Comparison of ENCODE assay signal across 1 cellular context in the genomic region with DNA sequence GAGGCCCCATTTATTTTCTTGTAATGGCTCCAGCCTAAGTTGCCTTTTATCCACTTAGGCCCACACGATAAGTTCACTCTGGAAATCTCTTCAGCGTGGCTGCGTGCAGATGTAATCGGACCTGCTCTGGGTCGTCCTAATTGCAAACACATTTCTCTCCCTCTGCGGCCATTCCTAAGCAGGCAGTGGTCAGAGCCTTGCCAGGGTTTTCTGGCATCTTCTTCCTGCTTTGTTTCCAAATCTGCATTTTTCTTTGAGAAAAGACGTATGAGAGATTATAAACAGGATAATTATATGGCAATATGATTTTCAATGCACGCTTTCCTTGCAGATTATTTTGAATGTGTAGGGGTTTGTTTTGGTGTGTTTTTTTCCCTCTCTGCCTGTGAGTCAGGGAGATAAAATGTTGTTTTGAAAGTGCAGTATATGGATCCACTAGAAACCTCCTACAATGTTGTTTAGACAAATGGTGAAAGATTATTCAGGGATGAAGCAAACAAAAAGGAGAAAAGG.
TF ChIP-seq lines count a peak whose summit lies in the region.

No MANE protein-coding gene starts in this region.

TF ChIP-seq in GM23338, 12 proteins besides CTCF, POLR2A, EP300 and RAD21 (continued from another document):
- TF ChIP-seq, protein P1, sequence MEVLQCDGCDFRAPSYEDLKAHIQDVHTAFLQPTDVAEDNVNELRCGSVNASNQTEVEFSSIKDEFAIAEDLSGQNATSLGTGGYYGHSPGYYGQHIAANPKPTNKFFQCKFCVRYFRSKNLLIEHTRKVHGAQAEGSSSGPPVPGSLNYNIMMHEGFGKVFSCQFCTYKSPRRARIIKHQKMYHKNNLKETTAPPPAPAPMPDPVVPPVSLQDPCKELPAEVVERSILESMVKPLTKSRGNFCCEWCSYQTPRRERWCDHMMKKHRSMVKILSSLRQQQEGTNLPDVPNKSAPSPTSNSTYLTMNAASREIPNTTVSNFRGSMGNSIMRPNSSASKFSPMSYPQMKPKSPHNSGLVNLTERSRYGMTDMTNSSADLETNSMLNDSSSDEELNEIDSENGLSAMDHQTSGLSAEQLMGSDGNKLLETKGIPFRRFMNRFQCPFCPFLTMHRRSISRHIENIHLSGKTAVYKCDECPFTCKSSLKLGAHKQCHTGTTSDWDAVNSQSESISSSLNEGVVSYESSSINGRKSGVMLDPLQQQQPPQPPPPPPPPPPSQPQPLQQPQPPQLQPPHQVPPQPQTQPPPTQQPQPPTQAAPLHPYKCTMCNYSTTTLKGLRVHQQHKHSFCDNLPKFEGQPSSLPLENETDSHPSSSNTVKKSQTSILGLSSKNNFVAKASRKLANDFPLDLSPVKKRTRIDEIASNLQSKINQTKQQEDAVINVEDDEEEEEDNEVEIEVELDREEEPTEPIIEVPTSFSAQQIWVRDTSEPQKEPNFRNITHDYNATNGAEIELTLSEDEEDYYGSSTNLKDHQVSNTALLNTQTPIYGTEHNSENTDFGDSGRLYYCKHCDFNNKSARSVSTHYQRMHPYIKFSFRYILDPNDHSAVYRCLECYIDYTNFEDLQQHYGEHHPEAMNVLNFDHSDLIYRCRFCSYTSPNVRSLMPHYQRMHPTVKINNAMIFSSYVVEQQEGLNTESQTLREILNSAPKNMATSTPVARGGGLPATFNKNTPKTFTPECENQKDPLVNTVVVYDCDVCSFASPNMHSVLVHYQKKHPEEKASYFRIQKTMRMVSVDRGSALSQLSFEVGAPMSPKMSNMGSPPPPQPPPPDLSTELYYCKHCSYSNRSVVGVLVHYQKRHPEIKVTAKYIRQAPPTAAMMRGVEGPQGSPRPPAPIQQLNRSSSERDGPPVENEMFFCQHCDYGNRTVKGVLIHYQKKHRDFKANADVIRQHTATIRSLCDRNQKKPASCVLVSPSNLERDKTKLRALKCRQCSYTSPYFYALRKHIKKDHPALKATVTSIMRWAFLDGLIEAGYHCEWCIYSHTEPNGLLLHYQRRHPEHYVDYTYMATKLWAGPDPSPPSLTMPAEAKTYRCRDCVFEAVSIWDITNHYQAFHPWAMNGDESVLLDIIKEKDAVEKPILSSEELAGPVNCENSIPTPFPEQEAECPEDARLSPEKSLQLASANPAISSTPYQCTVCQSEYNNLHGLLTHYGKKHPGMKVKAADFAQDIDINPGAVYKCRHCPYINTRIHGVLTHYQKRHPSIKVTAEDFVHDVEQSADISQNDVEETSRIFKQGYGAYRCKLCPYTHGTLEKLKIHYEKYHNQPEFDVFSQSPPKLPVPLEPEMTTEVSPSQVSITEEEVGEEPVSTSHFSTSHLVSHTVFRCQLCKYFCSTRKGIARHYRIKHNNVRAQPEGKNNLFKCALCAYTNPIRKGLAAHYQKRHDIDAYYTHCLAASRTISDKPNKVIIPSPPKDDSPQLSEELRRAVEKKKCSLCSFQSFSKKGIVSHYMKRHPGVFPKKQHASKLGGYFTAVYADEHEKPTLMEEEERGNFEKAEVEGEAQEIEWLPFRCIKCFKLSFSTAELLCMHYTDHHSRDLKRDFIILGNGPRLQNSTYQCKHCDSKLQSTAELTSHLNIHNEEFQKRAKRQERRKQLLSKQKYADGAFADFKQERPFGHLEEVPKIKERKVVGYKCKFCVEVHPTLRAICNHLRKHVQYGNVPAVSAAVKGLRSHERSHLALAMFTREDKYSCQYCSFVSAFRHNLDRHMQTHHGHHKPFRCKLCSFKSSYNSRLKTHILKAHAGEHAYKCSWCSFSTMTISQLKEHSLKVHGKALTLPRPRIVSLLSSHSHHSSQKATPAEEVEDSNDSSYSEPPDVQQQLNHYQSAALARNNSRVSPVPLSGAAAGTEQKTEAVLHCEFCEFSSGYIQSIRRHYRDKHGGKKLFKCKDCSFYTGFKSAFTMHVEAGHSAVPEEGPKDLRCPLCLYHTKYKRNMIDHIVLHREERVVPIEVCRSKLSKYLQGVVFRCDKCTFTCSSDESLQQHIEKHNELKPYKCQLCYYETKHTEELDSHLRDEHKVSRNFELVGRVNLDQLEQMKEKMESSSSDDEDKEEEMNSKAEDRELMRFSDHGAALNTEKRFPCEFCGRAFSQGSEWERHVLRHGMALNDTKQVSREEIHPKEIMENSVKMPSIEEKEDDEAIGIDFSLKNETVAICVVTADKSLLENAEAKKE (CRISPR knock-in tag; IDR thresholded peaks at IDR 0.05) = no peak
- no peak for TF ChIP-seq REST (IDR thresholded peaks at IDR 0.05; ENCODE audit: unreplicated experiment)
- TF ChIP-seq JUNB (IDR thresholded peaks at IDR 0.05; ENCODE audit: unreplicated experiment) = no peak
- TF ChIP-seq CREB1 (CRISPR knock-in tag; IDR thresholded peaks at IDR 0.05; ENCODE audit: low read depth) = no peak
- TF ChIP-seq, protein P2, sequence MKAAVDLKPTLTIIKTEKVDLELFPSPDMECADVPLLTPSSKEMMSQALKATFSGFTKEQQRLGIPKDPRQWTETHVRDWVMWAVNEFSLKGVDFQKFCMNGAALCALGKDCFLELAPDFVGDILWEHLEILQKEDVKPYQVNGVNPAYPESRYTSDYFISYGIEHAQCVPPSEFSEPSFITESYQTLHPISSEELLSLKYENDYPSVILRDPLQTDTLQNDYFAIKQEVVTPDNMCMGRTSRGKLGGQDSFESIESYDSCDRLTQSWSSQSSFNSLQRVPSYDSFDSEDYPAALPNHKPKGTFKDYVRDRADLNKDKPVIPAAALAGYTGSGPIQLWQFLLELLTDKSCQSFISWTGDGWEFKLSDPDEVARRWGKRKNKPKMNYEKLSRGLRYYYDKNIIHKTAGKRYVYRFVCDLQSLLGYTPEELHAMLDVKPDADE (IDR thresholded peaks at IDR 0.05) = no peak
